ENCODE assay signal across 13 cellular contexts in the genomic region with DNA sequence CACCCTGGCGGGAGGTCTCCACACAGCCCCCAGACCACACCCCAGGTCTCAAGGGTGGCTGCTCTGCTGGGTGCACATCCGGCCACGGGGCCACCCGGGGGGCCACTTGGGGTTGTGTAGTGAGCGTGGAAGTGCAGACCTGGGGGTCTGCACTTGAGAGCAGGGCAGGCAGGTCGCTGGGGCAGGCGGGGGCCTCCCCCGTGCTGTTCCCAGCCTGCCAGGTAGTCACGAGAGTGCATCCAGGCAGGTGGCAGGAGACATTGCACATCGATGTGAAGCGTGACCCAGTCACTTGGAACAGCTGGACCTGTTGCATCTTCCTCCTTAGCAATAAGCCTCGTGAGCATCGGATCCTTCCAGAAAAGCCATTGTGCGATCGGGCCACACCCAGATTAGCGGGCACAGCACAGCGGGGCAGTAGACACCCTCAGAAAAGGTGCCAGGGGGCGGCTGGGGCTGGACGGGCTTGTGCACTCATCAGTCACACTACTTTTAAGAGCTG. TPM values are rescaled to one million over a fixed set of nuclear protein-coding genes. Genes with fewer than 3 reads are reported as not detected.
DNase-seq lines count a peak whose midpoint lies in the region; ATAC-seq and TF ChIP-seq lines count a peak whose summit lies in the region.
"Had no signal": no experiment of that assay in that cellular context is flagged by ENCODE, and none has a peak within 500 bp of the region (broad histone marks: within the 10 kb centered on the region; RNA-seq: fewer than 3 reads in every experiment).

No MANE protein-coding gene starts in this region.

- H3K27me3 ChIP-seq in BLaER1 (peaks cover 22% of the 10 kb centered on the region), DOHH2 (ENCODE audit: control insufficient read depth, low read length) (0 out of 2 replicates have a peak, but pooled peaks cover 4% of the 10 kb centered on the region), PC-9 (ENCODE audit: insufficient read depth, low read depth) (no peaks in the 10 kb centered on the region)

- intact Hi-C loops in PC-9 (cut with micrococcal nuclease; ENCODE audit: unreplicated experiment): loop anchor here (1.0 kb wide), 3 partner anchors 23 to 145 kb away; partner anchors contain the start of genes EXD3 and NOXA1
- intact Hi-C loops in left colon (cut with DNase I, micrococcal nuclease): no loop called here

- H3K4me3 ChIP-seq in BLaER1 (no peak overlapping the region), DOHH2 (ENCODE audit: low read length) (peak overlapping the region; percentile 43; the same call in 1 of the 2 replicates), PC-9 (no peak overlapping the region)
- H3K4me3 ChIP-seq: gastroesophageal sphincter, GM23338, stomach had no signal

- TF ChIP-seq CTCF in DOHH2 (IDR thresholded peaks at IDR 0.05; ENCODE audit: low read depth, low read length, poor library complexity, severe bottlenecking): no peak
- TF ChIP-seq CTCF in PC-9 (conservative IDR thresholded peaks at IDR 0.05): no peak

- no peak overlapping the region for H3K27ac ChIP-seq in BLaER1
- no peak overlapping the region for H3K27ac ChIP-seq in DOHH2 (ENCODE audit: low read depth, low read length)
- H3K27ac ChIP-seq in PC-9: no peak overlapping the region
- no peak overlapping the region for H3K27ac ChIP-seq in substantia nigra (ENCODE audit: low read depth, low read length, poor library complexity, severe bottlenecking)
- H3K27ac ChIP-seq: gastroesophageal sphincter, stomach had no signal

- H3K36me3 ChIP-seq in BLaER1 (peaks cover 13% of the 10 kb centered on the region; the same call in 1 of the 2 replicates), DOHH2 (ENCODE audit: control insufficient read depth, low read length) (peaks cover 17% of the 10 kb centered on the region), PC-9 (ENCODE audit: low read depth) (no peaks in the 10 kb centered on the region)

- H3K9me3 ChIP-seq in BLaER1 (no peaks in the 10 kb centered on the region), DOHH2 (ENCODE audit: control insufficient read depth, insufficient read depth, low read length) (no peaks in the 10 kb centered on the region), PC-9 (ENCODE audit: insufficient read depth, low read depth) (no peaks in the 10 kb centered on the region)
- H3K9me3 ChIP-seq: gastroesophageal sphincter had no signal

- H3K4me1 ChIP-seq in BLaER1 (peaks cover 48% of the 10 kb centered on the region), DOHH2 (ENCODE audit: control insufficient read depth, low read length) (peaks cover 45% of the 10 kb centered on the region), PC-9 (replicated peaks; ENCODE audit: insufficient read depth) (peaks cover 18% of the 10 kb centered on the region)

- DNase-seq in PC-9: no peak
- DNase-seq in left colon: peak; percentile 18 to 35
- no peak for DNase-seq in substantia nigra (lab: John Stamatoyannopoulos, UW)
- DNase-seq in activated naive CD4-positive, alpha-beta T cell treated with Interleukin-2 at 50 U/mL for 16 hours: no peak

- H3K9me2 ChIP-seq in DOHH2 (replicated peaks; ENCODE audit: control insufficient read depth, low read length) (no peaks in the 10 kb centered on the region), PC-9 (ENCODE audit: insufficient read depth) (no peaks in the 10 kb centered on the region)

- H4K20me1 ChIP-seq in BLaER1 (peaks cover 50% of the 10 kb centered on the region), DOHH2 (ENCODE audit: control insufficient read depth, insufficient read depth, low read depth, low read length) (no peaks in the 10 kb centered on the region; the same call in 1 of the 2 replicates), PC-9 (ENCODE audit: insufficient read depth) (0 out of 2 replicates have a peak, but pooled peaks cover 3% of the 10 kb centered on the region)

- no peak for ATAC-seq in left colon
- no peak for ATAC-seq in GM21717 (IDR thresholded peaks at IDR 0.05; ENCODE audit: unreplicated experiment)
- no peak for ATAC-seq in HG03571 (IDR thresholded peaks at IDR 0.05; ENCODE audit: unreplicated experiment)

- BruUV-seq in PC-9 (replicated peaks; lab: Mats Ljungman, UMichigan): TSS peak; percentile 9

- H3K4me2 ChIP-seq in BLaER1 (peak overlapping the region; percentile 33), DOHH2 (ENCODE audit: low read length) (peak overlapping the region; percentile 63), PC-9 (peak overlapping the region; percentile 60; the same call in 1 of the 2 replicates)

- no peaks in the 10 kb centered on the region for H3K79me2 ChIP-seq in DOHH2 (ENCODE audit: control insufficient read depth, low read length)
- no peaks in the 10 kb centered on the region for H3K79me2 ChIP-seq in PC-9 (ENCODE audit: low read depth)

- H2AFZ ChIP-seq in PC-9: no peak overlapping the region

- POLR2A ChIA-PET in PC-9 (lab: Charles Lee; ENCODE audit: unreplicated experiment): interaction anchor here (0.6 to 0.7 kb wide), 3 partner anchors 11 to 187 kb away, joined by 3 read pairs; no protein-coding TSS in a partner anchor

- H3F3A ChIP-seq in DOHH2 (ENCODE audit: control insufficient read depth, insufficient read depth) (peaks cover 12% of the 10 kb centered on the region), PC-9 (ENCODE audit: insufficient read depth, low read depth) (peaks cover 26% of the 10 kb centered on the region)

- H3K9ac ChIP-seq in BLaER1: no peak overlapping the region

- CTCF ChIA-PET in PC-9 (lab: Charles Lee): interaction anchor here (0.6 kb wide), 1 partner anchor 23 kb away, joined by 18 read pairs; the partner anchor contains the start of genes EXD3 and NOXA1

RNA-seq across cellular contexts. Expression of gene ENTPD8, which starts 4.8 kb away (rescaled TPM):
- total RNA-seq in PC-9 (2021) (5.4 and 5.9 TPM in 2 replicates), left colon (100 to 1,000 TPM; 108 to 120 TPM)
- total RNA-seq: B cell, bronchial epithelial cell had no signal

RNA-seq across cellular contexts. Expression of gene NSMF, which starts 13.2 kb away (rescaled TPM):
- total RNA-seq in PC-9 (2021) (73.4 and 90.4 TPM in 2 replicates), left colon (10 to 100 TPM; 39.9 to 52.0 TPM)

RNA-seq across cellular contexts. Expression of gene NOXA1, which starts 22.8 kb away (rescaled TPM):
- 10.5 and 22.8 TPM in 2 replicates for total RNA-seq in PC-9 (2021)
- total RNA-seq in left colon: 10 to 100 TPM; 33.3 to 42.6 TPM

RNA-seq across cellular contexts. Expression of gene EXD3, which starts 23.0 kb away (rescaled TPM):
- total RNA-seq in PC-9 (2021) (23.7 and 38.5 TPM in 2 replicates), left colon (10 to 100 TPM; 44.1 to 57.3 TPM)

Comparison
In these comparisons a context has a peak if more than half of its experiments do, and no peak if none do; other contexts are left out.
1. DNase-seq: peak in left colon (2 of 2); none in PC-9 (0 of 2), substantia nigra (0 of 49) and activated naive CD4-positive, alpha-beta T cell treated with Interleukin-2 at 50 U/mL for 16 hours (single experiment).
2. RNA of gene ENTPD8, which starts 4.8 kb away (total RNA-seq): 108 to 120 TPM in left colon; 5.4 to 5.9 TPM in PC-9; every median in the first group is over 10 times any median in the second.
3. Peak in every context shown above with its lines, with median percentiles within 50 percentile points of each other: H3K4me2 ChIP-seq.